15 cellular contexts compared by ENCODE assay signal in the genomic region with DNA sequence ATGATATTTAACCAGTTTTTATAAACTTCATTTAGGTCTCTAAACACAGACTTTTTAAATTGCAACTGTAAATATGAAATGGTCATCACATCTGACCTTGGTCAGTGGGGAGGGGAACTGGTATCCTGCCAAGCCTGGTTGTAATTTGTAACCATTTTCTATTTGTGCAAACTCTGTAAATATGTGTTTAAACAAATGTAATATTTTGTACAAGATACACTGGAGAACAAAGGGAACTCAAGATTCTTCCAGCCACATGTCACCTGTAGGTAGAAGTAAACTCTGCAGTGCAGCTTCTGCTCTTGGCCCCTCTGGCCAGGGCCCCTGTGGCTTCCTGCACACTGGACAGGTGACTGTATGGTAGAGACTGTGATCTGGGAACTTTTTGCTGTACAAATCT. TPM values are rescaled to one million over a fixed set of nuclear protein-coding genes. Genes with fewer than 3 reads are reported as not detected.
DNase-seq lines count a peak whose midpoint lies in the region; ATAC-seq, FAIRE-seq and TF ChIP-seq lines count a peak whose summit lies in the region.
"Had no signal": no experiment of that assay in that cellular context is flagged by ENCODE, and none has a peak within 500 bp of the region (broad histone marks: within the 10 kb centered on the region; RNA-seq: fewer than 3 reads in every experiment).

No MANE protein-coding gene starts in this region.

- peak; percentile 60 for DNase-seq in HepG2 (ENCODE audit: low spot score)
- no peak for DNase-seq in NCI-H1436 (lab: John Stamatoyannopoulos, UW)
- no peak for DNase-seq in hepatocyte (ENCODE audit: low spot score)
- no peak for DNase-seq in breast epithelium (ENCODE audit: low spot score in 2 of 2)
- DNase-seq: CD4-positive, alpha-beta T cell; DMS79 had no signal

- in situ Hi-C loops in HepG2 (cut with HindIII; ENCODE audit: extremely low pct_ligation_motif_present, low pct_unique_long_range_greater_than_20kb): no loop called here

- FAIRE-seq in HepG2 (lab: Jason Lieb, UNC): peak; percentile 80
- FAIRE-seq: D721Med, GM12892, GM18507 had no signal

- H3K27ac ChIP-seq in C4-2B: peak overlapping the region; percentile 66
- peak overlapping the region; percentile 90 for H3K27ac ChIP-seq in VCaP
- H3K27ac ChIP-seq in HepG2 (ENCODE audit: extremely low read length, insufficient read depth, low read length): peak overlapping the region; percentile 21
- H3K27ac ChIP-seq in hepatocyte: no peak overlapping the region
- H3K27ac ChIP-seq in breast epithelium: no peak overlapping the region
- H3K27ac ChIP-seq: GM23248 had no signal

- CTCF ChIA-PET in HepG2 (lab: Yijun Ruan, JAX; ENCODE audit: low intra/inter-chr PET ratio, low total read pairs): no interaction called here

- peaks cover 6% of the 10 kb centered on the region; the same call in 1 of the 2 replicates for H4K20me1 ChIP-seq in HepG2 (ENCODE audit: insufficient read depth, low read length)
- no peaks in the 10 kb centered on the region for H4K20me1 ChIP-seq in hepatocyte (ENCODE audit: insufficient read depth, poor library complexity, severe bottlenecking)

- H3K9me2 ChIP-seq in hepatocyte (replicated peaks; ENCODE audit: insufficient read depth): no peaks in the 10 kb centered on the region

- H2AFZ ChIP-seq in HepG2 (ENCODE audit: low read length) (no peak overlapping the region), hepatocyte (no peak overlapping the region)
- H2AFZ ChIP-seq: GM23248 had no signal

- no peak overlapping the region for H3K4me2 ChIP-seq in HepG2 (ENCODE audit: low read depth, low read length)
- no peak overlapping the region for H3K4me2 ChIP-seq in hepatocyte

- POLR2A ChIA-PET in HepG2 (lab: Yijun Ruan, JAX): interaction anchor here (0.8 to 1.4 kb wide), 4 partner anchors 12 to 207 kb away, joined by 3 to 8 read pairs (median 6); a partner anchor contains a TSS

- no peak overlapping the region for H3K4me3 ChIP-seq in HepG2 (replicated peaks in 1 of 3; ENCODE audit: insufficient read depth in 1 of 3, low read depth in 2 of 3, low read length in 3 of 3)
- no peak overlapping the region for H3K4me3 ChIP-seq in hepatocyte
- H3K4me3 ChIP-seq in breast epithelium: no peak overlapping the region
- H3K4me3 ChIP-seq: GM23248, HAP-1 had no signal

- no TSS peak for BruUV-seq in HepG2 (replicated peaks; lab: Mats Ljungman, UMichigan)

- peaks cover 25% of the 10 kb centered on the region for H3K4me1 ChIP-seq in HepG2 (ENCODE audit: insufficient read depth, low read length)
- H3K4me1 ChIP-seq in hepatocyte (ENCODE audit: insufficient read depth): no peaks in the 10 kb centered on the region
- H3K4me1 ChIP-seq in breast epithelium: no peaks in the 10 kb centered on the region
- H3K4me1 ChIP-seq: Caco-2, HAP-1 had no signal

- TF ChIP-seq CTCF in C4-2B (conservative IDR thresholded peaks at IDR 0.05) (no peak), VCaP (conservative IDR thresholded peaks at IDR 0.05) (no peak), HepG2 (CRISPR knock-in tag; IDR thresholded peaks at IDR 0.05) (no peak), hepatocyte (IDR thresholded peaks at IDR 0.05; ENCODE audit: poor library complexity) (no peak), breast epithelium (IDR thresholded peaks at IDR 0.05) (no peak)

- no peak for TF ChIP-seq RAD21 in HepG2 (CRISPR knock-in tag; IDR thresholded peaks at IDR 0.05)

- H3K27me3 ChIP-seq in HepG2 (ENCODE audit: control insufficient read depth in 1 of 2, insufficient read depth in 2 of 2, low read length in 2 of 2) (no peaks in the 10 kb centered on the region), hepatocyte (no peaks in the 10 kb centered on the region), breast epithelium (no peaks in the 10 kb centered on the region)
- H3K27me3 ChIP-seq: BE2C had no signal

- intact Hi-C loops in HepG2 (cut with micrococcal nuclease; ENCODE audit: unreplicated experiment) (loop anchor here (5.0 kb wide), 1 partner anchor 34 kb away; a partner anchor contains a TSS), breast epithelium (cut with DNase I; ENCODE audit: low total_unique reads) (no loop called here)

- no peak for TF ChIP-seq POLR2A in HepG2 (IDR thresholded peaks at IDR 0.05; ENCODE audit: insufficient read depth in 1 of 2, low read depth in 2 of 2, low read length in 2 of 2)
- TF ChIP-seq POLR2A in breast epithelium (IDR thresholded peaks at IDR 0.05): no peak

- peak; percentile 62 for ATAC-seq in HepG2

- H3K9me3 ChIP-seq in HepG2 (ENCODE audit: low read length) (no peaks in the 10 kb centered on the region), hepatocyte (ENCODE audit: low read depth) (no peaks in the 10 kb centered on the region), breast epithelium (no peaks in the 10 kb centered on the region)
- H3K9me3 ChIP-seq: BE2C, Caco-2, HAP-1 had no signal

- H3K9ac ChIP-seq in HepG2 (ENCODE audit: insufficient read depth, low read depth, low read length): peak overlapping the region; percentile 1; the same call in 1 of the 2 replicates
- H3K9ac ChIP-seq: GM23248 had no signal

- H3K36me3 ChIP-seq in HepG2 (replicated peaks in 1 of 2; ENCODE audit: control insufficient read depth in 1 of 2, insufficient read depth in 2 of 2, low read length in 2 of 2): peaks cover 46 to 75% of the 10 kb centered on the region in 2 experiments
- no peaks in the 10 kb centered on the region for H3K36me3 ChIP-seq in hepatocyte (replicated peaks; ENCODE audit: insufficient read depth, low read depth)
- H3K36me3 ChIP-seq in breast epithelium: peaks cover 11% of the 10 kb centered on the region

- TF ChIP-seq EP300 in HepG2 (IDR thresholded peaks at IDR 0.05; ENCODE audit: low read depth in 2 of 2, low read length in 2 of 2) (peak in 1 of 2 experiments; percentile 72; a peak in 1 of 4 replicates), HepG2 (CRISPR knock-in tag; IDR thresholded peaks at IDR 0.05; ENCODE audit: borderline replicate concordance) (no peak; the same call in 1 of the 2 replicates)

- H3K79me2 ChIP-seq in HepG2 (ENCODE audit: insufficient read depth, low read length) (no peaks in the 10 kb centered on the region), hepatocyte (no peaks in the 10 kb centered on the region)

TF ChIP-seq in HepG2, 621 proteins besides CTCF, POLR2A, EP300 and RAD21 (continues in another document):
- TF ChIP-seq HOXA5 (CRISPR knock-in tag; IDR thresholded peaks at IDR 0.05): no peak
- TF ChIP-seq TEAD2 (CRISPR knock-in tag; IDR thresholded peaks at IDR 0.05): no peak
- TF ChIP-seq SRSF1 (optimal IDR thresholded peaks at IDR 0.05; ENCODE audit: low read depth, low read length): no peak
- no peak for TF ChIP-seq DNMT3B (CRISPR knock-in tag; conservative IDR thresholded peaks at IDR 0.05)
- TF ChIP-seq ZFP36L1 (CRISPR knock-in tag; IDR thresholded peaks at IDR 0.05): no peak
- TF ChIP-seq ZEB1 (IDR thresholded peaks at IDR 0.05; ENCODE audit: insufficient replicate concordance, low read depth): no peak
- TF ChIP-seq, protein P1, sequence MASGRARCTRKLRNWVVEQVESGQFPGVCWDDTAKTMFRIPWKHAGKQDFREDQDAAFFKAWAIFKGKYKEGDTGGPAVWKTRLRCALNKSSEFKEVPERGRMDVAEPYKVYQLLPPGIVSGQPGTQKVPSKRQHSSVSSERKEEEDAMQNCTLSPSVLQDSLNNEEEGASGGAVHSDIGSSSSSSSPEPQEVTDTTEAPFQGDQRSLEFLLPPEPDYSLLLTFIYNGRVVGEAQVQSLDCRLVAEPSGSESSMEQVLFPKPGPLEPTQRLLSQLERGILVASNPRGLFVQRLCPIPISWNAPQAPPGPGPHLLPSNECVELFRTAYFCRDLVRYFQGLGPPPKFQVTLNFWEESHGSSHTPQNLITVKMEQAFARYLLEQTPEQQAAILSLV (CRISPR knock-in tag; IDR thresholded peaks at IDR 0.05; ENCODE audit: borderline replicate concordance): no peak

RNA-seq across cellular contexts. Expression of a gene that starts 35.8 kb away (rescaled TPM):
- 46.4 and 101 TPM in 2 replicates for total RNA-seq in HepG2 (2016; rRNA removed; fragmentation: Illumina TruSeq; extraction: Trizol)
- 18.6 and 20.2 TPM in 2 replicates for total RNA-seq in HepG2 (2016; cell fraction: cytosol; rRNA removed; fragmentation: Illumina TruSeq; extraction: Trizol; ENCODE audit: low read depth)
- 43.3 and 95.2 TPM in 2 replicates for total RNA-seq in HepG2 (2016; cell fraction: insoluble cytoplasmic fraction; rRNA removed; fragmentation: Illumina TruSeq; extraction: Trizol)
- 44.9 and 47.5 TPM in 2 replicates for total RNA-seq in HepG2 (2016; cell fraction: membrane; rRNA removed; fragmentation: Illumina TruSeq; extraction: Trizol)
- total RNA-seq in HepG2 (2016; cell fraction: nucleus; rRNA removed; fragmentation: Illumina TruSeq; extraction: Trizol): 119 and 142 TPM in 2 replicates
- polyA plus RNA-seq in HepG2 (2011; rRNA removed): 131 and 136 TPM in 2 replicates
- 93.5 and 109 TPM in 2 replicates for polyA plus RNA-seq in HepG2 (2011; cell fraction: cytosol; rRNA removed)
- 234 and 300 TPM in 2 replicates for polyA plus RNA-seq in HepG2 (2011; cell fraction: nucleus; rRNA removed)
- 66.3 and 68.8 TPM in 2 replicates for polyA plus RNA-seq in HepG2 (2012)
- 8.4 and 10.9 TPM in 2 replicates for polyA plus RNA-seq in HepG2 (2016; cell fraction: cytosol; fragmentation: Illumina TruSeq; extraction: Trizol; ENCODE audit: low read depth)
- polyA plus RNA-seq in HepG2 (2016; cell fraction: insoluble cytoplasmic fraction; fragmentation: Illumina TruSeq; extraction: Trizol; ENCODE audit: low read depth): 34.0 and 34.5 TPM in 2 replicates
- 17.7 and 18.8 TPM in 2 replicates for polyA plus RNA-seq in HepG2 (2016; cell fraction: membrane; fragmentation: Illumina TruSeq; extraction: Trizol; ENCODE audit: low read depth)
- polyA plus RNA-seq in HepG2 (2016; cell fraction: nucleus; fragmentation: Illumina TruSeq; extraction: Trizol; ENCODE audit: insufficient read depth, low read depth): 141 and 146 TPM in 2 replicates
- 127 and 335 TPM in 2 replicates for polyA minus RNA-seq in HepG2 (2011; rRNA and poly(A)+ RNA removed; ENCODE audit: low replicate concordance)
- 101 and 127 TPM in 2 replicates for polyA minus RNA-seq in HepG2 (2011; cell fraction: cytosol; rRNA and poly(A)+ RNA removed)
- 78.2 and 99.9 TPM in 2 replicates for polyA minus RNA-seq in HepG2 (2011; cell fraction: nucleus; rRNA and poly(A)+ RNA removed)
- total RNA-seq in hepatocyte: 46.7 and 59.1 TPM in 2 replicates
- polyA plus RNA-seq in hepatocyte: 28.0 and 33.0 TPM in 2 replicates
- 10 to 100 TPM; 38.1 to 87.7 (median 63.9) TPM for total RNA-seq in breast epithelium

Comparison
In these comparisons a context has a peak if more than half of its experiments do, and no peak if none do; other contexts are left out.
1. H3K27ac ChIP-seq: peak in C4-2B (single experiment), VCaP (single experiment) and HepG2 (single experiment); none in hepatocyte (single experiment) and breast epithelium (0 of 2).